ENCODE assay signal across 14 cellular contexts in the genomic region with DNA sequence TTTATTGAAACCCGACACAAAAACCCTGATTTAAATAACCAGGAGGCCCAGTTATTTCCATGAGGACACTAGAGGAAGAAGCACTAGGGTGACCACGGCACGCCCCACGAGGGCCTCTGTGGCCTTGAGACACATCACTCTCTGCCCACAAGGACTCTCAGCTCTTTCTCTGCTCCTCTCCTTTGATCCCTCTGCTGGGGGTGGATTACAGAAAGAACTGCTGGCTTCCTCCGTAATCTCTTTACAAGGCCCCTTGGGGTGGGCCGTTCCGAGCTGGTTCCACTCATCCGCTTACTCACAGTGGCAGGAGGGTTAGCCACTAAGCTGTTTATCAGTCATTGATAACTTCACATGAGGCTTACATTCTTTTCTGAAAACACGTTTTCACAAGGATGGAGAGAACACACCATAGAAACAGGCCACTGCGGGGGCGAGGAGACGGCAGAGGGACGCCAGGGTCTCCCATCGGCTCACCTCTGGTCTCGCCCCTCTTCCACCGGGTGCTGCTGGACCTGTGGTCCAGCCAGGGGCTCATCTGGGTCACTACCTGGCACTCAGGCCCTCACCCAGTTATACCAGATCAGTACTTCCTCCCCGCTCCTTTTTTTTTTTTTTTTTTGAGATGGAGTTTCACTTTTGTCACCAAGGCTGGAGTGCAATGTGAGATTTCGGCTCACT. TPM values are rescaled to one million over a fixed set of nuclear protein-coding genes. Genes with fewer than 3 reads are reported as not detected.
DNase-seq lines count a peak whose midpoint lies in the region; ATAC-seq lines count a peak whose summit lies in the region.
"Had no signal": no experiment of that assay in that cellular context is flagged by ENCODE, and none has a peak within 500 bp of the region (broad histone marks: within the 10 kb centered on the region; RNA-seq: fewer than 3 reads in every experiment).

No MANE protein-coding gene starts in this region.

- CTCF ChIA-PET in activated CD4-positive, alpha-beta memory T cell treated with anti-CD3 and anti-CD28 coated beads for 36 hours (lab: Charles Lee): interaction anchor here (1.2 to 2.6 kb wide), 2 partner anchors 14 to 216 kb away, joined by 3 to 12 read pairs; no protein-coding TSS in a partner anchor

- no peaks in the 10 kb centered on the region for H3K9me3 Mint-ChIP-seq in activated CD4-positive, alpha-beta memory T cell treated with anti-CD3 and anti-CD28 coated beads for 36 hours

- no peaks in the 10 kb centered on the region for H3K9me3 ChIP-seq in subcutaneous abdominal adipose tissue (ENCODE audit: control insufficient read depth in 5 of 5, low read length in 5 of 5)
- H3K9me3 ChIP-seq: esophagus squamous epithelium, lower lobe of right lung, thyroid gland had no signal

- peaks cover 0 to 43% (median 33%) of the 10 kb centered on the region in 5 donors for H3K4me1 ChIP-seq in subcutaneous abdominal adipose tissue (ENCODE audit: control insufficient read depth in 5 of 5, insufficient read depth in 5 of 5, low read length in 5 of 5)
- H3K4me1 ChIP-seq: thyroid gland had no signal

- no peaks in the 10 kb centered on the region for H3K27me3 Mint-ChIP-seq in activated CD4-positive, alpha-beta memory T cell treated with anti-CD3 and anti-CD28 coated beads for 36 hours

- H3K36me3 ChIP-seq in subcutaneous abdominal adipose tissue (ENCODE audit: control insufficient read depth in 5 of 5, insufficient read depth in 5 of 5, low read length in 5 of 5): no peaks in the 10 kb centered on the region
- H3K36me3 ChIP-seq: esophagus squamous epithelium, lower lobe of right lung, thyroid gland had no signal

- peak overlapping the region; percentile 65 for H3K27ac ChIP-seq in subcutaneous abdominal adipose tissue (ENCODE audit: low read depth, low read length)
- H3K27ac ChIP-seq: esophagus squamous epithelium, lower lobe of right lung, skin epidermis, thyroid gland had no signal

- no peak for ATAC-seq in GM19328 (IDR thresholded peaks at IDR 0.05; ENCODE audit: unreplicated experiment)
- ATAC-seq: lower lobe of right lung had no signal

- no peak overlapping the region for H3K4me3 ChIP-seq in subcutaneous abdominal adipose tissue (ENCODE audit: low read depth in 1 of 5, low read length in 5 of 5)
- H3K4me3 ChIP-seq: esophagus squamous epithelium, lower lobe of right lung, skin epidermis, thyroid gland had no signal

- peak overlapping the region in 1 of 5 donors; percentile 17 for H3K9ac ChIP-seq in subcutaneous abdominal adipose tissue (ENCODE audit: low read length in 5 of 5)

- intact Hi-C loops in activated CD4-positive, alpha-beta memory T cell treated with anti-CD3 and anti-CD28 coated beads for 36 hours (cut with micrococcal nuclease): loop anchor here (5.0 kb wide), 1 partner anchor 222 kb away; no protein-coding TSS in a partner anchor

- peak; percentile 42 for DNase-seq in activated naive CD4-positive, alpha-beta T cell treated with Interleukin-2 at 50 U/mL for 16 hours
- no peak for DNase-seq in activated naive CD4-positive, alpha-beta T cell treated with anti-CD3 and anti-CD28 coated beads, Interleukin-2, amount 50 U/mL, for 16 hours
- peak; percentile 39 for DNase-seq in activated CD4-positive, alpha-beta memory T cell treated with anti-CD3 and anti-CD28 coated beads for 36 hours
- DNase-seq in islet precursor cell: peak; percentile 74
- no peak for DNase-seq in COLO829 (ENCODE audit: low spot score)
- no peak for DNase-seq in HPDE6-E6E7 (ENCODE audit: extremely low spot score)
- DNase-seq: DMS53, esophagus squamous epithelium, lower lobe of right lung, occipital lobe, thyroid gland had no signal

- H3K27me3 ChIP-seq in subcutaneous abdominal adipose tissue (ENCODE audit: control insufficient read depth in 5 of 5, insufficient read depth in 4 of 5, low read length in 5 of 5): no peaks in the 10 kb centered on the region
- H3K27me3 ChIP-seq: esophagus squamous epithelium, thyroid gland had no signal

- peaks cover 37% of the 10 kb centered on the region for H3K4me1 Mint-ChIP-seq in activated CD4-positive, alpha-beta memory T cell treated with anti-CD3 and anti-CD28 coated beads for 36 hours (ENCODE audit: low read depth)

- H3K4me3 Mint-ChIP-seq in activated CD4-positive, alpha-beta memory T cell treated with anti-CD3 and anti-CD28 coated beads for 36 hours: no peak overlapping the region

- H3K27ac Mint-ChIP-seq in activated CD4-positive, alpha-beta memory T cell treated with anti-CD3 and anti-CD28 coated beads for 36 hours: peak overlapping the region; percentile 60

- POLR2A ChIA-PET in activated CD4-positive, alpha-beta memory T cell treated with anti-CD3 and anti-CD28 coated beads for 36 hours (lab: Charles Lee): interaction anchor here (1.0 to 1.3 kb wide), 3 partner anchors 9 to 18 kb away, joined by 3 to 4 read pairs (median 3); a partner anchor contains a TSS

- no peaks in the 10 kb centered on the region for H3K36me3 Mint-ChIP-seq in activated CD4-positive, alpha-beta memory T cell treated with anti-CD3 and anti-CD28 coated beads for 36 hours

RNA-seq across cellular contexts. Expression of a gene that starts 17.6 kb away (rescaled TPM):
- 10 to 100 TPM; 70.6 to 76.4 TPM for total RNA-seq in activated CD4-positive, alpha-beta memory T cell treated with anti-CD3 and anti-CD28 coated beads for 36 hours

Comparison
In these comparisons a context has a peak if more than half of its experiments do, and no peak if none do; other contexts are left out.
1. DNase-seq: peak in activated naive CD4-positive, alpha-beta T cell treated with Interleukin-2 at 50 U/mL for 16 hours (single experiment), activated CD4-positive, alpha-beta memory T cell treated with anti-CD3 and anti-CD28 coated beads for 36 hours (single experiment) and islet precursor cell (single experiment); none in activated naive CD4-positive, alpha-beta T cell treated with anti-CD3 and anti-CD28 coated beads, Interleukin-2, amount 50 U/mL, for 16 hours (single experiment), COLO829 (single experiment) and HPDE6-E6E7 (single experiment).